In the genomic region with DNA sequence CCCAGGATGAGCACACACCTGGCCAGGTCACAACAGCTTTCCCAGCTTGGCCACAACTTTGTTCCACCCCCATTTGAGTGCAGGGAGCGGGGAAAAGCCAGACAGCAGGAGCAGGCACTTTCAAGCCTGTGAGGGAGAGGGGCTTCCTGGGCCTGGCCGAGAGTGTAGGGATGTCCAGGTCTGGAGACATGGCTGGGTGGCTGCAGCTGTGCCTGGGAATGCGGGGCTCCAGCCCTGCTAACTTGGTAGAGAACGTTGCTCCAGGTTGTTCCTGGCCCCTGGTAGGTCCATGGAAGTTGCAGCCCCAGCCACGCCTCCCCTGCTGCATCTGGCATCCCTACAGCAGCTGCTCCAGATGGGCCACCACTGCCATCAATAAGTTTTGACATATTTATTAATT, we compare ENCODE assay signal across 22 cellular contexts.
DNase-seq lines count a peak whose midpoint lies in the region; ATAC-seq, FAIRE-seq and TF ChIP-seq lines count a peak whose summit lies in the region.
"Had no signal": no experiment of that assay in that cellular context is flagged by ENCODE, and none has a peak within 500 bp of the region (broad histone marks: within the 10 kb centered on the region; RNA-seq: fewer than 3 reads in every experiment).

No MANE protein-coding gene starts in this region.

- H3K27ac Mint-ChIP-seq in chondrocyte (ENCODE audit: unreplicated experiment), result no peak overlapping the region
- H3K27ac Mint-ChIP-seq: CD4-positive, alpha-beta memory T cell had no signal

- no peak overlapping the region for H3K4me3 Mint-ChIP-seq in chondrocyte (ENCODE audit: unreplicated experiment)
- H3K4me3 Mint-ChIP-seq: CD4-positive, alpha-beta memory T cell had no signal

- H3K4me3 ChIP-seq in left ventricle myocardium inferior (no peak overlapping the region), lower lobe of right lung (no peak overlapping the region)

- ATAC-seq in Right ventricle myocardium inferior (no peak), lower lobe of right lung (no peak)
- ATAC-seq: HCT116 had no signal

- H3K9me3 Mint-ChIP-seq in chondrocyte (ENCODE audit: low read depth), result no peaks in the 10 kb centered on the region

- FAIRE-seq in urothelium cell line (lab: Jason Lieb, UNC), result no peak
- FAIRE-seq: A204.1, GM12891, GM18507 had no signal

- no peaks in the 10 kb centered on the region for H3K27me3 Mint-ChIP-seq in chondrocyte (ENCODE audit: low read depth)
- H3K27me3 Mint-ChIP-seq: CD4-positive, alpha-beta memory T cell had no signal

- H3K27ac ChIP-seq in left ventricle myocardium inferior (replicated peaks) (no peak overlapping the region), lower lobe of right lung (no peak overlapping the region)
- H3K27ac ChIP-seq: 22Rv1 had no signal

- H3K4me1 ChIP-seq in left ventricle myocardium inferior, result no peaks in the 10 kb centered on the region
- no peaks in the 10 kb centered on the region for H3K4me1 ChIP-seq in lower lobe of right lung

- H3K27me3 ChIP-seq in left ventricle myocardium inferior (ENCODE audit: low read depth), result no peaks in the 10 kb centered on the region
- H3K27me3 ChIP-seq in lower lobe of right lung (ENCODE audit: low read depth), result no peaks in the 10 kb centered on the region

- H3K36me3 Mint-ChIP-seq in chondrocyte (ENCODE audit: low read depth), result no peaks in the 10 kb centered on the region
- H3K36me3 Mint-ChIP-seq: CD4-positive, alpha-beta memory T cell had no signal

- no peaks in the 10 kb centered on the region for H3K36me3 ChIP-seq in left ventricle myocardium inferior
- H3K36me3 ChIP-seq in lower lobe of right lung, result no peaks in the 10 kb centered on the region

- H3K9me3 ChIP-seq in left ventricle myocardium inferior (replicated peaks) (no peaks in the 10 kb centered on the region), lower lobe of right lung (no peaks in the 10 kb centered on the region)

- peak; percentile 22 for DNase-seq in Right ventricle myocardium inferior (ENCODE audit: missing footprints)
- no peak for DNase-seq in left ventricle myocardium inferior
- peak; percentile 50 for DNase-seq in chondrocyte (ENCODE audit: low spot score)
- peak; percentile 30 for DNase-seq in lower lobe of right lung
- no peak for DNase-seq in urothelium cell line (ENCODE audit: low spot score)
- no peak for DNase-seq in NCI-H446 treated with DMSO at 0.1 percent for 48 hours (lab: John Stamatoyannopoulos, UW)
- no peak for DNase-seq in NCI-H748 (lab: John Stamatoyannopoulos, UW; ENCODE audit: unreplicated experiment)
- DNase-seq: AML-193; C1 segment of cervical spinal cord; Calu3; CD4-positive, alpha-beta memory T cell; COR-L47; DMS53; DMS79 treated with DMSO at 0.1 percent for 48 hours; GF-D8; GOT3; H7 had no signal

- intact Hi-C loops in Right ventricle myocardium inferior (cut with DNase I) (no loop called here), left ventricle myocardium inferior (cut with micrococcal nuclease) (no loop called here), lower lobe of right lung (cut with DNase I) (no loop called here)

- TF ChIP-seq CTCF in left ventricle myocardium inferior (IDR thresholded peaks at IDR 0.05; ENCODE audit: borderline replicate concordance) (no peak), chondrocyte (IDR thresholded peaks at IDR 0.05) (no peak), lower lobe of right lung (IDR thresholded peaks at IDR 0.05) (no peak)

- peaks cover 9% of the 10 kb centered on the region for H3K4me1 Mint-ChIP-seq in chondrocyte (ENCODE audit: low read depth)
- H3K4me1 Mint-ChIP-seq: CD4-positive, alpha-beta memory T cell had no signal

Comparison
In these comparisons a context has a peak if more than half of its experiments do, and no peak if none do; other contexts are left out.
1. DNase-seq: peak in Right ventricle myocardium inferior (single experiment), chondrocyte (single experiment) and lower lobe of right lung (single experiment); none in left ventricle myocardium inferior (single experiment), urothelium cell line (single experiment), NCI-H446 treated with DMSO at 0.1 percent for 48 hours (single experiment) and NCI-H748 (single experiment).